ENCODE assay signal across 11 cellular contexts in genomic region chr22:28904211-28904808, GRCh38. TPM values are rescaled to one million over a fixed set of nuclear protein-coding genes. Genes with fewer than 3 reads are reported as not detected.
DNase-seq lines count a peak whose midpoint lies in the region; ATAC-seq and TF ChIP-seq lines count a peak whose summit lies in the region.
"Had no signal": no experiment of that assay in that cellular context is flagged by ENCODE, and none has a peak within 500 bp of the region (broad histone marks: within the 10 kb centered on the region; RNA-seq: fewer than 3 reads in every experiment).

No MANE protein-coding gene starts in this region.

- intact Hi-C loops in A673 (cut with micrococcal nuclease; ENCODE audit: unreplicated experiment): no loop called here

- H3K9me3 Mint-ChIP-seq in WTC11 (no peaks in the 10 kb centered on the region), neural progenitor cell (no peaks in the 10 kb centered on the region)
- no peaks in the 10 kb centered on the region for H3K9me3 Mint-ChIP-seq in stimulated activated naive CD8-positive, alpha-beta T cell treated with anti-CD3 and anti-CD28 coated beads, Interleukin-15, amount 100 ng/mL, for 72 hours
- H3K9me3 Mint-ChIP-seq: dendritic cell treated with granulocyte-macrophage colony-stimulating factor and Interleukin-4, amounts not matched to agents 40 ng/mL and 50 ng/mL, for 4 days had no signal

- H3K4me2 ChIP-seq in neural progenitor cell (peak overlapping the region; percentile 33), osteoblast (ENCODE audit: insufficient read depth, low read length) (no peak overlapping the region)

- no peaks in the 10 kb centered on the region for H3K36me3 Mint-ChIP-seq in WTC11
- H3K36me3 Mint-ChIP-seq in neural progenitor cell: peaks cover 16% of the 10 kb centered on the region

- no peak overlapping the region for H3K27ac ChIP-seq in A673 (ENCODE audit: low read depth, low read length, poor library complexity, severe bottlenecking)
- no peak overlapping the region for H3K27ac ChIP-seq in neural progenitor cell
- no peak overlapping the region for H3K27ac ChIP-seq in osteoblast (ENCODE audit: low read depth, low read length)

- H3K4me1 Mint-ChIP-seq in WTC11 (peaks cover 68% of the 10 kb centered on the region), neural progenitor cell (peaks cover 86% of the 10 kb centered on the region)
- H3K4me1 Mint-ChIP-seq in stimulated activated naive CD8-positive, alpha-beta T cell treated with anti-CD3 and anti-CD28 coated beads, Interleukin-15, amount 100 ng/mL, for 72 hours: peaks cover 44% of the 10 kb centered on the region

- no peak overlapping the region for H3K9ac ChIP-seq in neural progenitor cell

- peaks cover 85% of the 10 kb centered on the region for H4K20me1 ChIP-seq in neural progenitor cell (ENCODE audit: low read depth)
- H4K20me1 ChIP-seq in osteoblast (ENCODE audit: insufficient read depth, low read length): no peaks in the 10 kb centered on the region

- H3K9me3 ChIP-seq in A673 (ENCODE audit: low read depth, low read length, poor library complexity, severe bottlenecking): no peaks in the 10 kb centered on the region
- H3K9me3 ChIP-seq in neural progenitor cell (ENCODE audit: low read depth): no peaks in the 10 kb centered on the region
- no peaks in the 10 kb centered on the region for H3K9me3 ChIP-seq in osteoblast (ENCODE audit: low read depth, low read length)

- H3K27ac Mint-ChIP-seq in WTC11 (peak overlapping the region; percentile 95), neural progenitor cell (peak overlapping the region; percentile 95)
- H3K27ac Mint-ChIP-seq in stimulated activated naive CD8-positive, alpha-beta T cell treated with anti-CD3 and anti-CD28 coated beads, Interleukin-15, amount 100 ng/mL, for 72 hours: no peak overlapping the region
- H3K27ac Mint-ChIP-seq: dendritic cell treated with granulocyte-macrophage colony-stimulating factor and Interleukin-4, amounts not matched to agents 40 ng/mL and 50 ng/mL, for 4 days had no signal

- H3K79me2 ChIP-seq in neural progenitor cell (ENCODE audit: low read depth) (peaks cover 98% of the 10 kb centered on the region), osteoblast (ENCODE audit: insufficient read depth, low read length) (peaks cover 39% of the 10 kb centered on the region)

- H3K36me3 ChIP-seq in A673 (ENCODE audit: insufficient read depth, low read length, poor library complexity, severe bottlenecking) (no peaks in the 10 kb centered on the region), neural progenitor cell (no peaks in the 10 kb centered on the region), osteoblast (ENCODE audit: insufficient read depth, low read length) (no peaks in the 10 kb centered on the region)

- BruUV-seq in A673 (replicated peaks; lab: Mats Ljungman, UMichigan): no TSS peak

- H3K27me3 ChIP-seq in A673 (replicated peaks; ENCODE audit: insufficient read depth, low read depth, low read length, poor library complexity): no peaks in the 10 kb centered on the region
- H3K27me3 ChIP-seq in neural progenitor cell: no peaks in the 10 kb centered on the region
- no peaks in the 10 kb centered on the region for H3K27me3 ChIP-seq in osteoblast (ENCODE audit: insufficient read depth, low read length)

- TF ChIP-seq CTCF in A673 (conservative IDR thresholded peaks at IDR 0.05; ENCODE audit: low read depth, low read length) (no peak), WTC11 (IDR thresholded peaks at IDR 0.05) (no peak), fibroblast of villous mesenchyme (IDR thresholded peaks at IDR 0.05; ENCODE audit: insufficient read depth, low read depth, low read length) (no peak), neural progenitor cell (IDR thresholded peaks at IDR 0.05) (no peak), osteoblast (IDR thresholded peaks at IDR 0.05; ENCODE audit: extremely low read depth, low read depth, low read length) (no peak)

- POLR2A ChIA-PET in A673 (lab: Charles Lee; ENCODE audit: low non-redundant PET): interaction anchor here (0.9 kb wide), 1 partner anchor 10 kb away, joined by 3 read pairs; no protein-coding TSS in a partner anchor
- POLR2A ChIA-PET in WTC11 (lab: Charles Lee): interaction anchor here (1.2 kb wide), 1 partner anchor 14 kb away, joined by 5 read pairs; no protein-coding TSS in a partner anchor

- H2AFZ ChIP-seq in neural progenitor cell (replicated peaks): no peak overlapping the region
- no peak overlapping the region for H2AFZ ChIP-seq in osteoblast (ENCODE audit: low read length)

- H3K4me3 ChIP-seq in A673 (ENCODE audit: low read depth, low read length, poor library complexity, severe bottlenecking) (no peak overlapping the region), fibroblast of villous mesenchyme (ENCODE audit: low read depth, low read length) (no peak overlapping the region), neural progenitor cell (no peak overlapping the region), osteoblast (ENCODE audit: insufficient read depth, low read length) (no peak overlapping the region)
- H3K4me3 ChIP-seq: lung had no signal

- peaks cover 14% of the 10 kb centered on the region for H3F3A ChIP-seq in neural progenitor cell (ENCODE audit: low read depth)

- no peaks in the 10 kb centered on the region for H3K27me3 Mint-ChIP-seq in WTC11 (ENCODE audit: low read depth)
- H3K27me3 Mint-ChIP-seq in neural progenitor cell (ENCODE audit: insufficient read depth, low read depth): peaks cover 3% of the 10 kb centered on the region
- H3K27me3 Mint-ChIP-seq in stimulated activated naive CD8-positive, alpha-beta T cell treated with anti-CD3 and anti-CD28 coated beads, Interleukin-15, amount 100 ng/mL, for 72 hours: peaks cover 47% of the 10 kb centered on the region
- H3K27me3 Mint-ChIP-seq: dendritic cell treated with granulocyte-macrophage colony-stimulating factor and Interleukin-4, amounts not matched to agents 40 ng/mL and 50 ng/mL, for 4 days had no signal

- DNase-seq in A673 (ENCODE audit: low spot score): peak; percentile 22
- DNase-seq in WTC11 (ENCODE audit: low spot score): no peak
- DNase-seq in fibroblast of villous mesenchyme (ENCODE audit: low read depth): peak; percentile 28
- DNase-seq in neural progenitor cell (ENCODE audit: low spot score): no peak
- DNase-seq in stimulated activated naive CD8-positive, alpha-beta T cell treated with anti-CD3 and anti-CD28 coated beads, Interleukin-15, amount 100 ng/mL, for 72 hours: no peak
- DNase-seq in DMS114 treated with DMSO at 0.1 percent for 48 hours (lab: John Stamatoyannopoulos, UW; ENCODE audit: unreplicated experiment): no peak
- DNase-seq in DMS53 treated with DMSO at 0.1 percent for 48 hours (lab: John Stamatoyannopoulos, UW; ENCODE audit: unreplicated experiment): no peak
- DNase-seq in osteoblast (ENCODE audit: insufficient read length, low spot score, missing footprints): no peak
- DNase-seq: NCI-H510A had no signal

- CTCF ChIA-PET in A673 (lab: Charles Lee): no interaction called here
- CTCF ChIA-PET in WTC11 (lab: Charles Lee): interaction anchor here (0.8 to 2.6 kb wide), 8 partner anchors 10 to 136 kb away, joined by 3 to 8 read pairs (median 4); partner anchors contain the start of gene ZNRF3

- H3K4me3 Mint-ChIP-seq in WTC11: no peak overlapping the region
- H3K4me3 Mint-ChIP-seq in neural progenitor cell: no peak overlapping the region
- no peak overlapping the region for H3K4me3 Mint-ChIP-seq in stimulated activated naive CD8-positive, alpha-beta T cell treated with anti-CD3 and anti-CD28 coated beads, Interleukin-15, amount 100 ng/mL, for 72 hours
- H3K4me3 Mint-ChIP-seq: dendritic cell treated with granulocyte-macrophage colony-stimulating factor and Interleukin-4, amounts not matched to agents 40 ng/mL and 50 ng/mL, for 4 days had no signal

- H3K4me1 ChIP-seq in A673 (ENCODE audit: insufficient read depth, low read length, poor library complexity, severe bottlenecking) (peaks cover 28% of the 10 kb centered on the region), neural progenitor cell (peaks cover 38% of the 10 kb centered on the region), osteoblast (ENCODE audit: insufficient read depth, low read length) (peaks cover 20% of the 10 kb centered on the region)

- ATAC-seq in WTC11: no peak
- ATAC-seq in stimulated activated naive CD8-positive, alpha-beta T cell treated with anti-CD3 and anti-CD28 coated beads, Interleukin-15, amount 100 ng/mL, for 72 hours: no peak

TF ChIP-seq in WTC11, 78 proteins besides CTCF, POLR2A, EP300 and RAD21 (continues in another document):
- TF ChIP-seq JUN (CRISPR knock-in tag; IDR thresholded peaks at IDR 0.05): no peak
- no peak for TF ChIP-seq SOX15 (CRISPR knock-in tag; IDR thresholded peaks at IDR 0.05)
- no peak for TF ChIP-seq E2F5 (CRISPR knock-in tag; IDR thresholded peaks at IDR 0.05)

RNA-seq across cellular contexts. Expression of gene ZNRF3, which starts 20.9 kb away (rescaled TPM):
- total RNA-seq in A673 (2021) (11.9 and 13.0 TPM in 2 replicates), WTC11 (2021) (20.6 to 25.4 TPM (median 21.6 TPM) in 3 replicates), fibroblast of villous mesenchyme (1.7 and 3.9 TPM in 2 replicates), neural progenitor cell (ENCODE audit: low replicate concordance) (4.1 and 12.0 TPM in 2 replicates), osteoblast (4.7 and 6.9 TPM in 2 replicates)

Comparison
In these comparisons a context has a peak if more than half of its experiments do, and no peak if none do; other contexts are left out.
1. DNase-seq: peak in A673 (single experiment) and fibroblast of villous mesenchyme (single experiment); none in WTC11 (single experiment), neural progenitor cell (single experiment), stimulated activated naive CD8-positive, alpha-beta T cell treated with anti-CD3 and anti-CD28 coated beads, Interleukin-15, amount 100 ng/mL, for 72 hours (0 of 2), DMS114 treated with DMSO at 0.1 percent for 48 hours (single experiment), DMS53 treated with DMSO at 0.1 percent for 48 hours (single experiment) and osteoblast (single experiment).
2. H3K27ac Mint-ChIP-seq: peak in WTC11 (single experiment) and neural progenitor cell (single experiment); none in stimulated activated naive CD8-positive, alpha-beta T cell treated with anti-CD3 and anti-CD28 coated beads, Interleukin-15, amount 100 ng/mL, for 72 hours (0 of 2).